1 cellular context compared by ENCODE assay signal in genomic region chr15:53297828-53298227, GRCh38.
TF ChIP-seq lines count a peak whose summit lies in the region.

No MANE protein-coding gene starts in this region.

TF ChIP-seq in HepG2, 621 proteins besides CTCF, POLR2A, EP300 and RAD21 (continued from another document):
- TF ChIP-seq ZBTB34 (CRISPR knock-in tag; IDR thresholded peaks at IDR 0.05): no peak
- no peak for TF ChIP-seq ZNF451 (CRISPR knock-in tag; IDR thresholded peaks at IDR 0.05)
- TF ChIP-seq ZFP1 (CRISPR knock-in tag; IDR thresholded peaks at IDR 0.05): no peak
- no peak for TF ChIP-seq ARHGAP35 (CRISPR knock-in tag; IDR thresholded peaks at IDR 0.05; ENCODE audit: borderline replicate concordance)
- TF ChIP-seq ZNF337 (CRISPR knock-in tag; IDR thresholded peaks at IDR 0.05; ENCODE audit: borderline replicate concordance, low read depth): no peak
- no peak for TF ChIP-seq SMYD3 (CRISPR knock-in tag; IDR thresholded peaks at IDR 0.05)
- no peak for TF ChIP-seq SP1 (IDR thresholded peaks at IDR 0.05)
- no peak for TF ChIP-seq SP1 (CRISPR knock-in tag; IDR thresholded peaks at IDR 0.05)
- TF ChIP-seq GABPA (IDR thresholded peaks at IDR 0.05; ENCODE audit: low read depth, low read length): no peak
- TF ChIP-seq GABPA (CRISPR knock-in tag; IDR thresholded peaks at IDR 0.05; ENCODE audit: low read depth): no peak
- no peak for TF ChIP-seq SOX13 (IDR thresholded peaks at IDR 0.05)
- peak in 1 of 2 experiments; percentile 54; a peak in 1 of 4 replicates for TF ChIP-seq SOX13 (CRISPR knock-in tag; conservative IDR thresholded peaks at IDR 0.05 in 1 of 2, IDR thresholded peaks at IDR 0.05 in 1 of 2)
- no peak for TF ChIP-seq ZNF343 (CRISPR knock-in tag; IDR thresholded peaks at IDR 0.05)
- peak; percentile 34; the same call in 1 of the 2 replicates for TF ChIP-seq SOX5 (CRISPR knock-in tag; IDR thresholded peaks at IDR 0.05; ENCODE audit: borderline replicate concordance)
- no peak for TF ChIP-seq ZBTB40 (IDR thresholded peaks at IDR 0.05)
- TF ChIP-seq ZBTB40 (CRISPR knock-in tag; IDR thresholded peaks at IDR 0.05): no peak
- no peak for TF ChIP-seq ZNF275 (CRISPR knock-in tag; IDR thresholded peaks at IDR 0.05; ENCODE audit: borderline replicate concordance)
- no peak for TF ChIP-seq SP2 (CRISPR knock-in tag; IDR thresholded peaks at IDR 0.05)
